Comparison of ENCODE assay signal across 1 cellular context in the genomic region with DNA sequence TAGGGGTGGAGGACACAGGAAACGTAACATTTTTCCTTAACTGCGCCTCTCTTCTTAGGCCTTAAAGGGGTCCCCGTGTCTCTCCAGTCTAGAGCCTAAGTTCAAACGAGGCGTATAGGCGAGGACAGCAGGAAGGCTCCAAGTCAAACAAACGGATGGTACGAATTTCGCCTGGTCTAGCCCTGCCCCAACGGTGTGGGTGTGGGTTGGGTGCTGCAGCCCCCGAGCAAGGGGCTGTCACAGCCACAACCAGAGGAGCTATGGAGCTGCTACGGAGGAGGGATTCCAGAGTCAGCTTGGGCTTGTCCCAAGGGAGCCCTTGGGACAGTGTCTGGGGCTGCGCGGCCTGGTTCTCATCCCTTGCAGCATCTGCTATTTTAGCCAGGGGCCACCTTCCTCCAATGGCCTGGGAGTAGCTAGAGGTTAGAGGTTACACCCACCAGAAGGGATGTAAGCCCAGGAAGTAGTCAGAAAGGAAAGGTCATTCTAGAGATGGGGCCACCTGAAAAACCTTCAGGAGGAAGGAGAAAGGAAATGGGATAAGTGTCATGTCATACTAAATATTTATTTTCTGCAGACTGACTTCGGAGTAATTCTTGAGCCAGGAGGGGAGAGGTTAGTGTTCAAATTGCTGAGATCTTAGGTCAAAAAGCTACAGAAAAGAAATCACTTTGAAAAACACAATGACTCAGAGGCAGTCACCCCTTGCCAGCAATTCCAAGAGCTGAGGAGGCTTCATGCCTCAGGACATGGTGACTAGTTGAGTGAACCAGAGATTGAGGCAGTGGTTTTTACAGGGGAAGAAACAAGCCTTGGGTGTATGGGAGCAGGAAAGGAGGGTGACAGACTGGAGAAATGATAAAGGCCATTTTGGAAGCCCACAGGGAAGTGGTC.
A peak's percentile ranks its signal among the peaks of the same experiment; 100 is the strongest.
TF ChIP-seq lines count a peak whose summit lies in the region.

No MANE protein-coding gene starts in this region.

TF ChIP-seq in HepG2, 621 proteins besides CTCF, POLR2A, EP300 and RAD21 (continues in another document):
- no peak for TF ChIP-seq TOE1 (CRISPR knock-in tag; IDR thresholded peaks at IDR 0.05)
- TF ChIP-seq, protein P1, sequence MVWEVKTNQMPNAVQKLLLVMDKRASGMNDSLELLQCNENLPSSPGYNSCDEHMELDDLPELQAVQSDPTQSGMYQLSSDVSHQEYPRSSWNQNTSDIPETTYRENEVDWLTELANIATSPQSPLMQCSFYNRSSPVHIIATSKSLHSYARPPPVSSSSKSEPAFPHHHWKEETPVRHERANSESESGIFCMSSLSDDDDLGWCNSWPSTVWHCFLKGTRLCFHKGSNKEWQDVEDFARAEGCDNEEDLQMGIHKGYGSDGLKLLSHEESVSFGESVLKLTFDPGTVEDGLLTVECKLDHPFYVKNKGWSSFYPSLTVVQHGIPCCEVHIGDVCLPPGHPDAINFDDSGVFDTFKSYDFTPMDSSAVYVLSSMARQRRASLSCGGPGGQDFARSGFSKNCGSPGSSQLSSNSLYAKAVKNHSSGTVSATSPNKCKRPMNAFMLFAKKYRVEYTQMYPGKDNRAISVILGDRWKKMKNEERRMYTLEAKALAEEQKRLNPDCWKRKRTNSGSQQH (CRISPR knock-in tag; IDR thresholded peaks at IDR 0.05; ENCODE audit: low read depth) = peak; percentile 20; the same call in 1 of the 2 replicates
- TF ChIP-seq SP140L (CRISPR knock-in tag; IDR thresholded peaks at IDR 0.05; ENCODE audit: borderline replicate concordance) = no peak
- TF ChIP-seq ATM (IDR thresholded peaks at IDR 0.05; ENCODE audit: borderline replicate concordance) = no peak
- no peak for TF ChIP-seq KLF12 (CRISPR knock-in tag; IDR thresholded peaks at IDR 0.05; ENCODE audit: borderline replicate concordance)
- TF ChIP-seq SMAD9 (CRISPR knock-in tag; IDR thresholded peaks at IDR 0.05) = 0 out of 2 replicates have a peak, but pooled peaks have one; percentile 57
- TF ChIP-seq, protein P2, sequence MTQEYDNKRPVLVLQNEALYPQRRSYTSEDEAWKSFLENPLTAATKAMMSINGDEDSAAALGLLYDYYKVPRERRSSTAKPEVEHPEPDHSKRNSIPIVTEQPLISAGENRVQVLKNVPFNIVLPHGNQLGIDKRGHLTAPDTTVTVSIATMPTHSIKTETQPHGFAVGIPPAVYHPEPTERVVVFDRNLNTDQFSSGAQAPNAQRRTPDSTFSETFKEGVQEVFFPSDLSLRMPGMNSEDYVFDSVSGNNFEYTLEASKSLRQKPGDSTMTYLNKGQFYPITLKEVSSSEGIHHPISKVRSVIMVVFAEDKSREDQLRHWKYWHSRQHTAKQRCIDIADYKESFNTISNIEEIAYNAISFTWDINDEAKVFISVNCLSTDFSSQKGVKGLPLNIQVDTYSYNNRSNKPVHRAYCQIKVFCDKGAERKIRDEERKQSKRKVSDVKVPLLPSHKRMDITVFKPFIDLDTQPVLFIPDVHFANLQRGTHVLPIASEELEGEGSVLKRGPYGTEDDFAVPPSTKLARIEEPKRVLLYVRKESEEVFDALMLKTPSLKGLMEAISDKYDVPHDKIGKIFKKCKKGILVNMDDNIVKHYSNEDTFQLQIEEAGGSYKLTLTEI (CRISPR knock-in tag; conservative IDR thresholded peaks at IDR 0.05) = no peak
- no peak for TF ChIP-seq ZMYM4 (CRISPR knock-in tag; IDR thresholded peaks at IDR 0.05)
- TF ChIP-seq ZNF333 (CRISPR knock-in tag; IDR thresholded peaks at IDR 0.05; ENCODE audit: borderline replicate concordance) = no peak
- TF ChIP-seq RXRB (CRISPR knock-in tag; IDR thresholded peaks at IDR 0.05; ENCODE audit: borderline replicate concordance) = no peak
- no peak for TF ChIP-seq ZNF616 (CRISPR knock-in tag; IDR thresholded peaks at IDR 0.05; ENCODE audit: low read depth)
- no peak for TF ChIP-seq ZNF431 (CRISPR knock-in tag; IDR thresholded peaks at IDR 0.05; ENCODE audit: borderline replicate concordance, low read depth)
- no peak for TF ChIP-seq ZNF382 (CRISPR knock-in tag; IDR thresholded peaks at IDR 0.05; ENCODE audit: borderline replicate concordance)
- 0 out of 2 replicates have a peak, but pooled peaks have one; percentile 39 for TF ChIP-seq KIAA2018 (CRISPR knock-in tag; IDR thresholded peaks at IDR 0.05; ENCODE audit: borderline replicate concordance)
- TF ChIP-seq ZBTB34 (CRISPR knock-in tag; IDR thresholded peaks at IDR 0.05) = no peak
- no peak for TF ChIP-seq MAX (IDR thresholded peaks at IDR 0.05)
- TF ChIP-seq MATR3 (CRISPR knock-in tag; IDR thresholded peaks at IDR 0.05) = no peak
- no peak for TF ChIP-seq ZNF816 (CRISPR knock-in tag; IDR thresholded peaks at IDR 0.05; ENCODE audit: borderline replicate concordance)
- TF ChIP-seq ZBTB7A (CRISPR knock-in tag; IDR thresholded peaks at IDR 0.05) = 0 out of 2 replicates have a peak, but pooled peaks have one; percentile 65
- peak; percentile 48; the same call in 1 of the 2 replicates for TF ChIP-seq ZNF274 (CRISPR knock-in tag; IDR thresholded peaks at IDR 0.05)
- TF ChIP-seq, protein P3, sequence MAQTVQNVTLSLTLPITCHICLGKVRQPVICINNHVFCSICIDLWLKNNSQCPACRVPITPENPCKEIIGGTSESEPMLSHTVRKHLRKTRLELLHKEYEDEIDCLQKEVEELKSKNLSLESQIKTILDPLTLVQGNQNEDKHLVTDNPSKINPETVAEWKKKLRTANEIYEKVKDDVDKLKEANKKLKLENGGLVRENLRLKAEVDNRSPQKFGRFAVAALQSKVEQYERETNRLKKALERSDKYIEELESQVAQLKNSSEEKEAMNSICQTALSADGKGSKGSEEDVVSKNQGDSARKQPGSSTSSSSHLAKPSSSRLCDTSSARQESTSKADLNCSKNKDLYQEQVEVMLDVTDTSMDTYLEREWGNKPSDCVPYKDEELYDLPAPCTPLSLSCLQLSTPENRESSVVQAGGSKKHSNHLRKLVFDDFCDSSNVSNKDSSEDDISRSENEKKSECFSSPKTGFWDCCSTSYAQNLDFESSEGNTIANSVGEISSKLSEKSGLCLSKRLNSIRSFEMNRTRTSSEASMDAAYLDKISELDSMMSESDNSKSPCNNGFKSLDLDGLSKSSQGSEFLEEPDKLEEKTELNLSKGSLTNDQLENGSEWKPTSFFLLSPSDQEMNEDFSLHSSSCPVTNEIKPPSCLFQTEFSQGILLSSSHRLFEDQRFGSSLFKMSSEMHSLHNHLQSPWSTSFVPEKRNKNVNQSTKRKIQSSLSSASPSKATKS (CRISPR knock-in tag; IDR thresholded peaks at IDR 0.05) = no peak
- TF ChIP-seq CREB1 (IDR thresholded peaks at IDR 0.05) = no peak
- TF ChIP-seq CREB1 (CRISPR knock-in tag; IDR thresholded peaks at IDR 0.05) = no peak
- TF ChIP-seq ZNF724P (CRISPR knock-in tag; IDR thresholded peaks at IDR 0.05; ENCODE audit: borderline replicate concordance) = peak; percentile 4; the same call in 1 of the 2 replicates
- TF ChIP-seq ZNF180 (CRISPR knock-in tag; IDR thresholded peaks at IDR 0.05; ENCODE audit: borderline replicate concordance, low read depth) = no peak; the same call in 1 of the 2 replicates
- TF ChIP-seq ZNF326 (CRISPR knock-in tag; IDR thresholded peaks at IDR 0.05; ENCODE audit: borderline replicate concordance) = 0 out of 2 replicates have a peak, but pooled peaks have one; percentile 10
- TF ChIP-seq BRCA1 (CRISPR knock-in tag; IDR thresholded peaks at IDR 0.05) = no peak
- no peak for TF ChIP-seq GZF1 (CRISPR knock-in tag; IDR thresholded peaks at IDR 0.05)
- TF ChIP-seq, protein P4, sequence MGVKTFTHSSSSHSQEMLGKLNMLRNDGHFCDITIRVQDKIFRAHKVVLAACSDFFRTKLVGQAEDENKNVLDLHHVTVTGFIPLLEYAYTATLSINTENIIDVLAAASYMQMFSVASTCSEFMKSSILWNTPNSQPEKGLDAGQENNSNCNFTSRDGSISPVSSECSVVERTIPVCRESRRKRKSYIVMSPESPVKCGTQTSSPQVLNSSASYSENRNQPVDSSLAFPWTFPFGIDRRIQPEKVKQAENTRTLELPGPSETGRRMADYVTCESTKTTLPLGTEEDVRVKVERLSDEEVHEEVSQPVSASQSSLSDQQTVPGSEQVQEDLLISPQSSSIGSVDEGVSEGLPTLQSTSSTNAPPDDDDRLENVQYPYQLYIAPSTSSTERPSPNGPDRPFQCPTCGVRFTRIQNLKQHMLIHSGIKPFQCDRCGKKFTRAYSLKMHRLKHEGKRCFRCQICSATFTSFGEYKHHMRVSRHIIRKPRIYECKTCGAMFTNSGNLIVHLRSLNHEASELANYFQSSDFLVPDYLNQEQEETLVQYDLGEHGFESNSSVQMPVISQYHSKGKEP (CRISPR knock-in tag; IDR thresholded peaks at IDR 0.05) = no peak
- no peak for TF ChIP-seq MTA1 (CRISPR knock-in tag; IDR thresholded peaks at IDR 0.05; ENCODE audit: borderline replicate concordance)
- 0 out of 2 replicates have a peak, but pooled peaks have one; percentile 47 for TF ChIP-seq ZNF44 (CRISPR knock-in tag; IDR thresholded peaks at IDR 0.05)
- TF ChIP-seq ASH2L (IDR thresholded peaks at IDR 0.05; ENCODE audit: insufficient read length, low read depth, low read length) = no peak
- no peak for TF ChIP-seq MAF1 (CRISPR knock-in tag; IDR thresholded peaks at IDR 0.05; ENCODE audit: borderline replicate concordance)
- TF ChIP-seq HNRNPUL1 (IDR thresholded peaks at IDR 0.05; ENCODE audit: low read depth, low read length) = no peak
- 0 out of 2 replicates have a peak, but pooled peaks have one; percentile 2 for TF ChIP-seq CEBPG (CRISPR knock-in tag; IDR thresholded peaks at IDR 0.05)
- no peak for TF ChIP-seq NFKBIZ (CRISPR knock-in tag; IDR thresholded peaks at IDR 0.05)
- 0 out of 2 replicates have a peak, but pooled peaks have one; percentile 10 for TF ChIP-seq ETV6 (CRISPR knock-in tag; conservative IDR thresholded peaks at IDR 0.05)
- TF ChIP-seq, protein P5, sequence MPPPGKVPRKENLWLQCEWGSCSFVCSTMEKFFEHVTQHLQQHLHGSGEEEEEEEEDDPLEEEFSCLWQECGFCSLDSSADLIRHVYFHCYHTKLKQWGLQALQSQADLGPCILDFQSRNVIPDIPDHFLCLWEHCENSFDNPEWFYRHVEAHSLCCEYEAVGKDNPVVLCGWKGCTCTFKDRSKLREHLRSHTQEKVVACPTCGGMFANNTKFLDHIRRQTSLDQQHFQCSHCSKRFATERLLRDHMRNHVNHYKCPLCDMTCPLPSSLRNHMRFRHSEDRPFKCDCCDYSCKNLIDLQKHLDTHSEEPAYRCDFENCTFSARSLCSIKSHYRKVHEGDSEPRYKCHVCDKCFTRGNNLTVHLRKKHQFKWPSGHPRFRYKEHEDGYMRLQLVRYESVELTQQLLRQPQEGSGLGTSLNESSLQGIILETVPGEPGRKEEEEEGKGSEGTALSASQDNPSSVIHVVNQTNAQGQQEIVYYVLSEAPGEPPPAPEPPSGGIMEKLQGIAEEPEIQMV (CRISPR knock-in tag; IDR thresholded peaks at IDR 0.05; ENCODE audit: low read depth) = no peak
- no peak for TF ChIP-seq LCORL (IDR thresholded peaks at IDR 0.05)
- TF ChIP-seq LCORL (CRISPR knock-in tag; IDR thresholded peaks at IDR 0.05) = no peak
